11 cellular contexts compared by ENCODE assay signal in genomic region chr4:153113061-153113837, GRCh38.
DNase-seq lines count a peak whose midpoint lies in the region; ATAC-seq and TF ChIP-seq lines count a peak whose summit lies in the region.
"Had no signal": no experiment of that assay in that cellular context is flagged by ENCODE, and none has a peak within 500 bp of the region (broad histone marks: within the 10 kb centered on the region; RNA-seq: fewer than 3 reads in every experiment).

No MANE protein-coding gene starts in this region.

- H3K9me3 ChIP-seq in parathyroid adenoma (ENCODE audit: control insufficient read depth, low read length), result no peaks in the 10 kb centered on the region
- H3K9me3 ChIP-seq: heart right ventricle had no signal

- H3K27me3 Mint-ChIP-seq in activated naive CD4-positive, alpha-beta T cell treated with anti-CD3 and anti-CD28 coated beads for 36 hours (ENCODE audit: low read depth), result no peaks in the 10 kb centered on the region
- peaks cover 2% of the 10 kb centered on the region for H3K27me3 Mint-ChIP-seq in activated naive CD8-positive, alpha-beta T cell treated with anti-CD3 and anti-CD28 coated beads, Interleukin-2, amount 50 U/mL, for 24 hours

- CTCF ChIA-PET in activated naive CD4-positive, alpha-beta T cell treated with anti-CD3 and anti-CD28 coated beads for 36 hours (lab: Charles Lee), result interaction anchor here (0.6 to 14.2 kb wide), 8 partner anchors 13 to 581 kb away, joined by 3 to 125 read pairs (median 6); no protein-coding TSS in a partner anchor

- peak overlapping the region; percentile 98 for H3K27ac ChIP-seq in parathyroid adenoma
- H3K27ac ChIP-seq: heart right ventricle had no signal

- intact Hi-C loops in activated naive CD4-positive, alpha-beta T cell treated with anti-CD3 and anti-CD28 coated beads for 36 hours (cut with micrococcal nuclease), result loop anchor here (10.0 kb wide), 1 partner anchor 1008 kb away; no protein-coding TSS in a partner anchor

- ATAC-seq in activated naive CD8-positive, alpha-beta T cell treated with anti-CD3 and anti-CD28 coated beads, Interleukin-2, amount 50 U/mL, for 24 hours, result no peak
- ATAC-seq: heart right ventricle had no signal

- H2AFZ ChIP-seq in parathyroid adenoma, result no peak overlapping the region

- H3K4me3 ChIP-seq in parathyroid adenoma (ENCODE audit: low read depth, low read length), result no peak overlapping the region
- H3K4me3 ChIP-seq: heart right ventricle had no signal

- H3K9ac ChIP-seq in parathyroid adenoma, result no peak overlapping the region

- H3K79me2 ChIP-seq in parathyroid adenoma, result no peaks in the 10 kb centered on the region

- H3K36me3 Mint-ChIP-seq in activated naive CD4-positive, alpha-beta T cell treated with anti-CD3 and anti-CD28 coated beads for 36 hours (ENCODE audit: low read depth), result no peaks in the 10 kb centered on the region
- H3K36me3 Mint-ChIP-seq in activated naive CD8-positive, alpha-beta T cell treated with anti-CD3 and anti-CD28 coated beads, Interleukin-2, amount 50 U/mL, for 24 hours (ENCODE audit: low read depth), result no peaks in the 10 kb centered on the region

- H3K4me3 Mint-ChIP-seq in activated naive CD4-positive, alpha-beta T cell treated with anti-CD3 and anti-CD28 coated beads for 36 hours, result no peak overlapping the region
- no peak overlapping the region for H3K4me3 Mint-ChIP-seq in activated naive CD8-positive, alpha-beta T cell treated with anti-CD3 and anti-CD28 coated beads, Interleukin-2, amount 50 U/mL, for 24 hours
- H3K4me3 Mint-ChIP-seq: neural crest cell had no signal

- no peaks in the 10 kb centered on the region for H3K27me3 ChIP-seq in parathyroid adenoma (ENCODE audit: control insufficient read depth, insufficient read depth, low read length)

- TF ChIP-seq CTCF in parathyroid adenoma (IDR thresholded peaks at IDR 0.05), result no peak

- H3K9me3 Mint-ChIP-seq in activated naive CD4-positive, alpha-beta T cell treated with anti-CD3 and anti-CD28 coated beads for 36 hours, result no peaks in the 10 kb centered on the region
- no peaks in the 10 kb centered on the region for H3K9me3 Mint-ChIP-seq in activated naive CD8-positive, alpha-beta T cell treated with anti-CD3 and anti-CD28 coated beads, Interleukin-2, amount 50 U/mL, for 24 hours
- H3K9me3 Mint-ChIP-seq: neural crest cell had no signal

- no peak overlapping the region for H3K27ac Mint-ChIP-seq in activated naive CD4-positive, alpha-beta T cell treated with anti-CD3 and anti-CD28 coated beads for 36 hours
- no peak overlapping the region for H3K27ac Mint-ChIP-seq in activated naive CD8-positive, alpha-beta T cell treated with anti-CD3 and anti-CD28 coated beads, Interleukin-2, amount 50 U/mL, for 24 hours

- H3K36me3 ChIP-seq in parathyroid adenoma (ENCODE audit: control insufficient read depth, insufficient read depth, low read length), result no peaks in the 10 kb centered on the region
- H3K36me3 ChIP-seq: heart right ventricle had no signal

- no peak overlapping the region for H3K4me2 ChIP-seq in parathyroid adenoma (ENCODE audit: low read length)

- H3K4me1 Mint-ChIP-seq in activated naive CD4-positive, alpha-beta T cell treated with anti-CD3 and anti-CD28 coated beads for 36 hours (ENCODE audit: low read depth), result peaks cover 8% of the 10 kb centered on the region
- H3K4me1 Mint-ChIP-seq in activated naive CD8-positive, alpha-beta T cell treated with anti-CD3 and anti-CD28 coated beads, Interleukin-2, amount 50 U/mL, for 24 hours, result peaks cover 16% of the 10 kb centered on the region
- H3K4me1 Mint-ChIP-seq: neural crest cell had no signal

- H3K4me1 ChIP-seq in parathyroid adenoma, result peaks cover 19% of the 10 kb centered on the region

- peak; percentile 41 for DNase-seq in activated naive CD4-positive, alpha-beta T cell treated with anti-CD3 and anti-CD28 coated beads for 36 hours
- no peak for DNase-seq in activated naive CD4-positive, alpha-beta T cell treated with anti-CD3 and anti-CD28 coated beads, Interleukin-2, amount 50 U/mL, for 16 hours
- DNase-seq in HK-2 (ENCODE audit: unreplicated experiment) (peak; percentile 35), retina (no peak), ureter (ENCODE audit: low spot score) (no peak), inferior parietal cortex (ENCODE audit: extremely low spot score) (no peak)
- peak; percentile 16 for DNase-seq in activated naive CD8-positive, alpha-beta T cell treated with anti-CD3 and anti-CD28 coated beads, Interleukin-2, amount 50 U/mL, for 24 hours
- DNase-seq: heart right ventricle, NCI-H187 treated with DMSO at 0.1 percent for 48 hours had no signal

Comparison
In these comparisons a context has a peak if more than half of its experiments do, and no peak if none do; other contexts are left out.
1. DNase-seq: peak in activated naive CD4-positive, alpha-beta T cell treated with anti-CD3 and anti-CD28 coated beads for 36 hours (single experiment), HK-2 (single experiment) and activated naive CD8-positive, alpha-beta T cell treated with anti-CD3 and anti-CD28 coated beads, Interleukin-2, amount 50 U/mL, for 24 hours (single experiment); none in activated naive CD4-positive, alpha-beta T cell treated with anti-CD3 and anti-CD28 coated beads, Interleukin-2, amount 50 U/mL, for 16 hours (single experiment), retina (single experiment), ureter (single experiment) and inferior parietal cortex (single experiment).